8 cellular contexts compared by ENCODE assay signal in genomic region chr1:150268342-150268705, GRCh38. TPM values are rescaled to one million over a fixed set of nuclear protein-coding genes. Genes with fewer than 3 reads are reported as not detected.
DNase-seq lines count a peak whose midpoint lies in the region; ATAC-seq, FAIRE-seq and TF ChIP-seq lines count a peak whose summit lies in the region.

No MANE protein-coding gene starts in this region.

- H3K9me3 ChIP-seq in gastroesophageal sphincter, result no peaks in the 10 kb centered on the region
- no peaks in the 10 kb centered on the region for H3K9me3 ChIP-seq in pancreas

- intact Hi-C loops in pancreas (cut with DNase I), result no loop called here

- H3K27ac ChIP-seq in gastroesophageal sphincter (peak overlapping the region; percentile 88 to 97 (median 92)), pancreas (peak overlapping the region; percentile 60 to 87 (median 78))

- DNase-seq in AG09309 (ENCODE audit: low read depth) (no peak), NCI-H69 (lab: John Stamatoyannopoulos, UW) (peak; percentile 44), pancreas (peak in 4 of 6 donors; percentile 29 to 54 (median 38)), SHP77 treated with DMSO at 0.1 percent for 48 hours (lab: John Stamatoyannopoulos, UW) (no peak), NCI-H2171 (lab: John Stamatoyannopoulos, UW) (no peak)
- DNase-seq in activated effector memory CD4-positive, alpha-beta T cell treated with anti-CD3 and anti-CD28 coated beads, Interleukin-2, amount 50 U/mL, for 16 hours, result peak; percentile 80

- H3K27me3 ChIP-seq in gastroesophageal sphincter (no peaks in the 10 kb centered on the region), pancreas (no peaks in the 10 kb centered on the region)

- no peak for TF ChIP-seq POLR2A in gastroesophageal sphincter (IDR thresholded peaks at IDR 0.05)

- H3K4me3 ChIP-seq in AG09309 (ENCODE audit: control insufficient read depth, low read depth, low read length), result peak overlapping the region; percentile 57
- peak overlapping the region; percentile 83 to 89 for H3K4me3 ChIP-seq in gastroesophageal sphincter
- peak overlapping the region; percentile 48 to 98 (median 94) for H3K4me3 ChIP-seq in pancreas

- H3K4me1 ChIP-seq in gastroesophageal sphincter (peaks cover 3 to 51% (median 24%) of the 10 kb centered on the region in 3 donors), pancreas (peaks cover 0 to 12% (median 0%) of the 10 kb centered on the region in 3 donors)

- H3K36me3 ChIP-seq in gastroesophageal sphincter, result peaks cover 0 to 36% of the 10 kb centered on the region in 2 donors
- peaks cover 0 to 15% (median 4%) of the 10 kb centered on the region in 3 donors for H3K36me3 ChIP-seq in pancreas

- 0% methylated on average over 6 to 14 of the region's 21 CpGs for WGBS in gastroesophageal sphincter (ENCODE audit: low coverage in 1 of 2), 2 donors
- 0% methylated on average over 21 of the region's 21 CpGs for WGBS in pancreas, 2 donors

- FAIRE-seq in pancreas (lab: Jason Lieb, UNC), result no peak

- TF ChIP-seq CTCF in AG09309 (IDR thresholded peaks at IDR 0.05; ENCODE audit: control insufficient read depth, insufficient read depth, low read depth, low read length, missing control alignments), result no peak
- no peak for TF ChIP-seq CTCF in gastroesophageal sphincter (IDR thresholded peaks at IDR 0.05)
- TF ChIP-seq CTCF in pancreas (IDR thresholded peaks at IDR 0.05), result no peak

- ATAC-seq in GM21515 (IDR thresholded peaks at IDR 0.05; ENCODE audit: unreplicated experiment), result peak; percentile 29
- ATAC-seq in gastroesophageal sphincter, result peak; percentile 20
- peak; percentile 46 to 67 (median 54) for ATAC-seq in pancreas

- TF ChIP-seq EP300 in gastroesophageal sphincter (IDR thresholded peaks at IDR 0.05), result no peak

RNA-seq across cellular contexts. Expression of gene APH1A, which starts 0.5 kb away (rescaled TPM):
- 10 to 100 TPM; 40.3 to 68.9 (median 49.5) TPM for total RNA-seq in gastroesophageal sphincter
- total RNA-seq in pancreas, result 10 to 100 TPM; 43.8 to 71.2 (median 56.6) TPM
- polyA plus RNA-seq in pancreas, result 10 to 100 TPM; 59.8 to 78.0 TPM

RNA-seq across cellular contexts. Expression of gene C1orf54, which starts 4.3 kb away (rescaled TPM):
- total RNA-seq in gastroesophageal sphincter (10 to 100 TPM in 3 of 4 donors, 1 to 10 TPM in 1; 5.2 to 37.7 (median 16.2) TPM), pancreas (1 to 10 TPM in 4 of 6 donors, under 1 TPM in 2; 0.69 to 4.8 (median 2.0) TPM)
- 1 to 10 TPM; 5.3 to 5.8 TPM for polyA plus RNA-seq in pancreas

RNA-seq across cellular contexts. Expression of gene CA14, which starts 10.8 kb away (rescaled TPM):
- total RNA-seq in gastroesophageal sphincter, result 1 to 10 TPM in 1 of 4 donors, under 1 TPM in 3; 0.54 to 1.5 (median 0.78) TPM
- under 1 TPM in 1 of 6 donors, not detected in 5; 0.19 TPM for total RNA-seq in pancreas
- polyA plus RNA-seq in pancreas, result under 1 TPM; 0.14 to 0.19 TPM

RNA-seq across cellular contexts. Expression of gene CIART, which starts 14.0 kb away (rescaled TPM):
- 10 to 100 TPM in 2 of 4 donors, 1 to 10 TPM in 2; 3.5 to 28.3 (median 14.2) TPM for total RNA-seq in gastroesophageal sphincter
- 1 to 10 TPM in 5 of 6 donors, under 1 TPM in 1; 0.87 to 2.3 (median 1.5) TPM for total RNA-seq in pancreas
- polyA plus RNA-seq in pancreas, result 1 to 10 TPM; 1.7 to 5.6 TPM

RNA-seq across cellular contexts. Expression of gene MRPS21, which starts 25.3 kb away (rescaled TPM):
- total RNA-seq in gastroesophageal sphincter (10 to 100 TPM; 36.0 to 59.9 (median 43.4) TPM), pancreas (10 to 100 TPM; 19.6 to 29.1 (median 25.5) TPM)
- polyA plus RNA-seq in pancreas, result 10 to 100 TPM; 66.8 to 70.0 TPM

Comparison
In these comparisons a context has a peak if more than half of its experiments do, and no peak if none do; other contexts are left out.
1. DNase-seq: peak in NCI-H69 (single experiment), activated effector memory CD4-positive, alpha-beta T cell treated with anti-CD3 and anti-CD28 coated beads, Interleukin-2, amount 50 U/mL, for 16 hours (single experiment) and pancreas (4 of 6); none in AG09309 (single experiment), SHP77 treated with DMSO at 0.1 percent for 48 hours (single experiment) and NCI-H2171 (single experiment).
2. Peak in every context shown above with its lines, with median percentiles within 50 percentile points of each other: H3K4me3 ChIP-seq and ATAC-seq.